ENCODE assay signal across 1 cellular context in the genomic region with DNA sequence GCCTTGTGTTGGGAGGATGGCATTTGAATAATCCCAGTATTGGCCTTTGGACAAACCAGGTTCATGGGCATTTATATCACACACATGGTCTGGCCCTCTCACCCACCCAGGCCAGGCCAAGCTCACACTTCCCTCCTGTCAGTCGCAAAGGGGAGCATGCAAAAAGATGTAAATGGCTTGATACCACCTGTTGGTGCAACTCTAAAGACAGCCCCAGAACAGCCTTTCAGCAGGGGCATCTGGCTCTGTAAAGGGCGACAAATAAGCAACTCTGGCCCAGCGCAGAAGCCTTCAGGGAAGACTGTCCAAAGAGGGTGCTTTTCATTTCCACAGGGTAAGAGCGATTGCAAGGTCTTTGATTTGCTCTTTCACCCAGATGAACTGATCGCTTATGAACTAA.
TF ChIP-seq lines count a peak whose summit lies in the region.

No MANE protein-coding gene starts in this region.

TF ChIP-seq in GM23338, 12 proteins besides CTCF, POLR2A, EP300 and RAD21 (continued from another document):
- TF ChIP-seq, protein P1, sequence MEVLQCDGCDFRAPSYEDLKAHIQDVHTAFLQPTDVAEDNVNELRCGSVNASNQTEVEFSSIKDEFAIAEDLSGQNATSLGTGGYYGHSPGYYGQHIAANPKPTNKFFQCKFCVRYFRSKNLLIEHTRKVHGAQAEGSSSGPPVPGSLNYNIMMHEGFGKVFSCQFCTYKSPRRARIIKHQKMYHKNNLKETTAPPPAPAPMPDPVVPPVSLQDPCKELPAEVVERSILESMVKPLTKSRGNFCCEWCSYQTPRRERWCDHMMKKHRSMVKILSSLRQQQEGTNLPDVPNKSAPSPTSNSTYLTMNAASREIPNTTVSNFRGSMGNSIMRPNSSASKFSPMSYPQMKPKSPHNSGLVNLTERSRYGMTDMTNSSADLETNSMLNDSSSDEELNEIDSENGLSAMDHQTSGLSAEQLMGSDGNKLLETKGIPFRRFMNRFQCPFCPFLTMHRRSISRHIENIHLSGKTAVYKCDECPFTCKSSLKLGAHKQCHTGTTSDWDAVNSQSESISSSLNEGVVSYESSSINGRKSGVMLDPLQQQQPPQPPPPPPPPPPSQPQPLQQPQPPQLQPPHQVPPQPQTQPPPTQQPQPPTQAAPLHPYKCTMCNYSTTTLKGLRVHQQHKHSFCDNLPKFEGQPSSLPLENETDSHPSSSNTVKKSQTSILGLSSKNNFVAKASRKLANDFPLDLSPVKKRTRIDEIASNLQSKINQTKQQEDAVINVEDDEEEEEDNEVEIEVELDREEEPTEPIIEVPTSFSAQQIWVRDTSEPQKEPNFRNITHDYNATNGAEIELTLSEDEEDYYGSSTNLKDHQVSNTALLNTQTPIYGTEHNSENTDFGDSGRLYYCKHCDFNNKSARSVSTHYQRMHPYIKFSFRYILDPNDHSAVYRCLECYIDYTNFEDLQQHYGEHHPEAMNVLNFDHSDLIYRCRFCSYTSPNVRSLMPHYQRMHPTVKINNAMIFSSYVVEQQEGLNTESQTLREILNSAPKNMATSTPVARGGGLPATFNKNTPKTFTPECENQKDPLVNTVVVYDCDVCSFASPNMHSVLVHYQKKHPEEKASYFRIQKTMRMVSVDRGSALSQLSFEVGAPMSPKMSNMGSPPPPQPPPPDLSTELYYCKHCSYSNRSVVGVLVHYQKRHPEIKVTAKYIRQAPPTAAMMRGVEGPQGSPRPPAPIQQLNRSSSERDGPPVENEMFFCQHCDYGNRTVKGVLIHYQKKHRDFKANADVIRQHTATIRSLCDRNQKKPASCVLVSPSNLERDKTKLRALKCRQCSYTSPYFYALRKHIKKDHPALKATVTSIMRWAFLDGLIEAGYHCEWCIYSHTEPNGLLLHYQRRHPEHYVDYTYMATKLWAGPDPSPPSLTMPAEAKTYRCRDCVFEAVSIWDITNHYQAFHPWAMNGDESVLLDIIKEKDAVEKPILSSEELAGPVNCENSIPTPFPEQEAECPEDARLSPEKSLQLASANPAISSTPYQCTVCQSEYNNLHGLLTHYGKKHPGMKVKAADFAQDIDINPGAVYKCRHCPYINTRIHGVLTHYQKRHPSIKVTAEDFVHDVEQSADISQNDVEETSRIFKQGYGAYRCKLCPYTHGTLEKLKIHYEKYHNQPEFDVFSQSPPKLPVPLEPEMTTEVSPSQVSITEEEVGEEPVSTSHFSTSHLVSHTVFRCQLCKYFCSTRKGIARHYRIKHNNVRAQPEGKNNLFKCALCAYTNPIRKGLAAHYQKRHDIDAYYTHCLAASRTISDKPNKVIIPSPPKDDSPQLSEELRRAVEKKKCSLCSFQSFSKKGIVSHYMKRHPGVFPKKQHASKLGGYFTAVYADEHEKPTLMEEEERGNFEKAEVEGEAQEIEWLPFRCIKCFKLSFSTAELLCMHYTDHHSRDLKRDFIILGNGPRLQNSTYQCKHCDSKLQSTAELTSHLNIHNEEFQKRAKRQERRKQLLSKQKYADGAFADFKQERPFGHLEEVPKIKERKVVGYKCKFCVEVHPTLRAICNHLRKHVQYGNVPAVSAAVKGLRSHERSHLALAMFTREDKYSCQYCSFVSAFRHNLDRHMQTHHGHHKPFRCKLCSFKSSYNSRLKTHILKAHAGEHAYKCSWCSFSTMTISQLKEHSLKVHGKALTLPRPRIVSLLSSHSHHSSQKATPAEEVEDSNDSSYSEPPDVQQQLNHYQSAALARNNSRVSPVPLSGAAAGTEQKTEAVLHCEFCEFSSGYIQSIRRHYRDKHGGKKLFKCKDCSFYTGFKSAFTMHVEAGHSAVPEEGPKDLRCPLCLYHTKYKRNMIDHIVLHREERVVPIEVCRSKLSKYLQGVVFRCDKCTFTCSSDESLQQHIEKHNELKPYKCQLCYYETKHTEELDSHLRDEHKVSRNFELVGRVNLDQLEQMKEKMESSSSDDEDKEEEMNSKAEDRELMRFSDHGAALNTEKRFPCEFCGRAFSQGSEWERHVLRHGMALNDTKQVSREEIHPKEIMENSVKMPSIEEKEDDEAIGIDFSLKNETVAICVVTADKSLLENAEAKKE (CRISPR knock-in tag; IDR thresholded peaks at IDR 0.05) = no peak
- no peak for TF ChIP-seq STAT1 (IDR thresholded peaks at IDR 0.05; ENCODE audit: unreplicated experiment)
TF ChIP-seq in GM23338: peak in this region for 0.
